In genomic region chr19:38529610-38530009, GRCh38 we compare ENCODE assay signal across 17 cellular contexts.
DNase-seq lines count a peak whose midpoint lies in the region; ATAC-seq and TF ChIP-seq lines count a peak whose summit lies in the region.
"Had no signal": no experiment of that assay in that cellular context is flagged by ENCODE, and none has a peak within 500 bp of the region (broad histone marks: within the 10 kb centered on the region; RNA-seq: fewer than 3 reads in every experiment).

No MANE protein-coding gene starts in this region.

- no peak overlapping the region for H3K27ac ChIP-seq in smooth muscle cell (ENCODE audit: low read depth)

- peaks cover 7% of the 10 kb centered on the region for H3K4me1 Mint-ChIP-seq in nephron progenitor cell

- no peak overlapping the region for H3K4me2 ChIP-seq in smooth muscle cell
- H3K4me2 ChIP-seq: SK-N-SH had no signal

- no peaks in the 10 kb centered on the region for H3K9me3 ChIP-seq in smooth muscle cell (replicated peaks; ENCODE audit: low read depth)
- H3K9me3 ChIP-seq: BE2C, SK-N-SH had no signal

- no peaks in the 10 kb centered on the region for H3K27me3 ChIP-seq in smooth muscle cell (ENCODE audit: low read depth)
- H3K27me3 ChIP-seq: BE2C had no signal

- H4K20me1 ChIP-seq in smooth muscle cell (ENCODE audit: low read depth): no peaks in the 10 kb centered on the region

- intact Hi-C loops in left ventricle myocardium superior (cut with micrococcal nuclease): no loop called here

- no peak overlapping the region for H3K4me3 ChIP-seq in smooth muscle cell

- H3K9me3 Mint-ChIP-seq in nephron progenitor cell: peaks cover 6% of the 10 kb centered on the region

- H3K36me3 ChIP-seq in smooth muscle cell (ENCODE audit: low read depth): no peaks in the 10 kb centered on the region
- H3K36me3 ChIP-seq: BE2C had no signal

- H3K27ac Mint-ChIP-seq in nephron progenitor cell: peak overlapping the region; percentile 42
- H3K27ac Mint-ChIP-seq: CD4-positive, alpha-beta memory T cell had no signal

- no peaks in the 10 kb centered on the region for H3F3A ChIP-seq in smooth muscle cell (ENCODE audit: low read depth)

- 81% methylated on average over 5 of the region's 5 CpGs for WGBS in smooth muscle cell (ENCODE audit: low lambda C conversion rate)

- H3K9ac ChIP-seq in smooth muscle cell (ENCODE audit: low read depth): no peak overlapping the region
- H3K9ac ChIP-seq: SK-N-SH had no signal

- peaks cover 7% of the 10 kb centered on the region for H3K27me3 Mint-ChIP-seq in nephron progenitor cell (ENCODE audit: low read depth, poor library complexity)
- H3K27me3 Mint-ChIP-seq: CD4-positive, alpha-beta memory T cell had no signal

- no peak overlapping the region for H2AFZ ChIP-seq in smooth muscle cell (ENCODE audit: low read depth)

- peaks cover 5% of the 10 kb centered on the region for H3K36me3 Mint-ChIP-seq in nephron progenitor cell (ENCODE audit: low read depth)
- H3K36me3 Mint-ChIP-seq: CD4-positive, alpha-beta memory T cell had no signal

- DNase-seq in DMS 273 (lab: John Stamatoyannopoulos, UW; ENCODE audit: unreplicated experiment) (peak; percentile 71), NCI-H146 (lab: John Stamatoyannopoulos, UW) (peak; percentile 53), NCI-H82 (lab: John Stamatoyannopoulos, UW) (peak; percentile 97), nephron progenitor cell (no peak), smooth muscle cell (lab: John Stamatoyannopoulos, UW; ENCODE audit: unreplicated experiment) (no peak), left ventricle myocardium superior (no peak), SKM-1 (lab: John Stamatoyannopoulos, UW; ENCODE audit: unreplicated experiment) (no peak)
- DNase-seq: BE2C; CD4-positive, alpha-beta memory T cell; EL; Karpas-422; MM.1S; NCI-H1105; NCI-H446 treated with DMSO at 0.1 percent for 48 hours; PC-3; SK-N-SH had no signal

- TF ChIP-seq CTCF in nephron progenitor cell (IDR thresholded peaks at IDR 0.05) (no peak), smooth muscle cell (IDR thresholded peaks at IDR 0.05; ENCODE audit: borderline replicate concordance, insufficient read depth, poor library complexity, severe bottlenecking) (no peak)

- H3K4me1 ChIP-seq in smooth muscle cell (ENCODE audit: low read depth): no peaks in the 10 kb centered on the region
- H3K4me1 ChIP-seq: BE2C had no signal

- no peaks in the 10 kb centered on the region for H3K79me2 ChIP-seq in smooth muscle cell (ENCODE audit: low read depth)

- H3K4me3 Mint-ChIP-seq in nephron progenitor cell: no peak overlapping the region
- H3K4me3 Mint-ChIP-seq: CD4-positive, alpha-beta memory T cell had no signal

- ATAC-seq in left ventricle myocardium superior (no peak), GM19351 (IDR thresholded peaks at IDR 0.05; ENCODE audit: unreplicated experiment) (no peak)
- ATAC-seq: PC-3 had no signal

Comparison
In these comparisons a context has a peak if more than half of its experiments do, and no peak if none do; other contexts are left out.
1. DNase-seq: peak in DMS 273 (single experiment), NCI-H146 (single experiment) and NCI-H82 (single experiment); none in nephron progenitor cell (single experiment), smooth muscle cell (single experiment), left ventricle myocardium superior (single experiment) and SKM-1 (single experiment).